21 cellular contexts compared by ENCODE assay signal in genomic region chr21:42797522-42797921, GRCh38.
DNase-seq lines count a peak whose midpoint lies in the region; ATAC-seq and TF ChIP-seq lines count a peak whose summit lies in the region.
"Had no signal": no experiment of that assay in that cellular context is flagged by ENCODE, and none has a peak within 500 bp of the region (broad histone marks: within the 10 kb centered on the region; RNA-seq: fewer than 3 reads in every experiment).

No MANE protein-coding gene starts in this region.

- no peak for TF ChIP-seq CTCF in endodermal cell (conservative IDR thresholded peaks at IDR 0.05)

- peak overlapping the region; percentile 8 for H3K4me3 Mint-ChIP-seq in endodermal cell
- no peak overlapping the region for H3K4me3 Mint-ChIP-seq in activated CD8-positive, alpha-beta memory T cell treated with anti-CD3 and anti-CD28 coated beads, Interleukin-2, amount 10 ng/mL, durations not matched to agents 7 days and 5 days
- H3K4me3 Mint-ChIP-seq: CD8-positive, alpha-beta T cell; GM23338; H9; HFFc6 had no signal

- no peak overlapping the region for H2BK120ac ChIP-seq in trophoblast cell (ENCODE audit: insufficient read depth, low read length, poor library complexity)
- H2BK120ac ChIP-seq in mesenchymal stem cell (ENCODE audit: low read depth, low read length): no peak overlapping the region

- no peaks in the 10 kb centered on the region for H3K9me3 Mint-ChIP-seq in endodermal cell
- H3K9me3 Mint-ChIP-seq in activated CD8-positive, alpha-beta memory T cell treated with anti-CD3 and anti-CD28 coated beads, Interleukin-2, amount 10 ng/mL, durations not matched to agents 7 days and 5 days (ENCODE audit: low read depth): no peaks in the 10 kb centered on the region
- H3K9me3 Mint-ChIP-seq: CD4-positive, CD25-positive, alpha-beta regulatory T cell; CD8-positive, alpha-beta T cell; GM23338; H9; HFFc6 had no signal

- peaks cover 60% of the 10 kb centered on the region for H3K4me1 Mint-ChIP-seq in endodermal cell
- H3K4me1 Mint-ChIP-seq in activated CD8-positive, alpha-beta memory T cell treated with anti-CD3 and anti-CD28 coated beads, Interleukin-2, amount 10 ng/mL, durations not matched to agents 7 days and 5 days: peaks cover 10% of the 10 kb centered on the region

- CTCF ChIA-PET in HEK293T (lab: Yijun Ruan, JAX): no interaction called here
- CTCF ChIA-PET in activated CD8-positive, alpha-beta memory T cell treated with anti-CD3 and anti-CD28 coated beads, Interleukin-2, amount 10 ng/mL, durations not matched to agents 7 days and 5 days (lab: Charles Lee): no interaction called here

- H3K18ac ChIP-seq in trophoblast cell (ENCODE audit: low read length) (no peak overlapping the region), mesenchymal stem cell (ENCODE audit: low read depth in 1 of 2, low read length in 2 of 2) (no peak overlapping the region)

- H3K36me3 Mint-ChIP-seq in endodermal cell (ENCODE audit: low read depth): peaks cover 35% of the 10 kb centered on the region
- peaks cover 2% of the 10 kb centered on the region for H3K36me3 Mint-ChIP-seq in activated CD8-positive, alpha-beta memory T cell treated with anti-CD3 and anti-CD28 coated beads, Interleukin-2, amount 10 ng/mL, durations not matched to agents 7 days and 5 days
- H3K36me3 Mint-ChIP-seq: CD8-positive, alpha-beta T cell had no signal

- H3K79me2 ChIP-seq in trophoblast cell (ENCODE audit: control insufficient read depth, insufficient read depth, low read length, poor library complexity): no peaks in the 10 kb centered on the region

- DNase-seq in HEK293T (ENCODE audit: extremely low spot score): no peak
- DNase-seq in endodermal cell: no peak
- peak; percentile 34 for DNase-seq in islet precursor cell
- DNase-seq in trophoblast cell: no peak
- DNase-seq in amniotic stem cell (lab: John Stamatoyannopoulos, UW): no peak
- no peak for DNase-seq in SJCRH30
- DNase-seq in activated CD8-positive, alpha-beta memory T cell treated with anti-CD3 and anti-CD28 coated beads, Interleukin-2, amount 10 ng/mL, durations not matched to agents 7 days and 5 days: no peak
- no peak for DNase-seq in mesenchymal stem cell
- DNase-seq: Caco-2; CD4-positive, CD25-positive, alpha-beta regulatory T cell; CD8-positive, alpha-beta T cell; DMS153; DND-41; GDM1; H9; HFFc6 had no signal

- no peak overlapping the region for H4K12ac ChIP-seq in trophoblast cell (ENCODE audit: low read depth, low read length)

- H2BK12ac ChIP-seq in trophoblast cell (ENCODE audit: low read length): peak overlapping the region; percentile 17
- H2BK12ac ChIP-seq in mesenchymal stem cell (ENCODE audit: low read length in 2 of 2): no peak overlapping the region

- H3K79me1 ChIP-seq in trophoblast cell (ENCODE audit: low read length) (no peaks in the 10 kb centered on the region), mesenchymal stem cell (replicated peaks; ENCODE audit: low read length, poor library complexity, severe bottlenecking) (no peaks in the 10 kb centered on the region)

- ATAC-seq in activated CD8-positive, alpha-beta memory T cell treated with anti-CD3 and anti-CD28 coated beads, Interleukin-2, amount 10 ng/mL, durations not matched to agents 7 days and 5 days: no peak
- ATAC-seq: CD8-positive, alpha-beta T cell; GM12878; GM23338; HCT116 had no signal

- peak overlapping the region; percentile 63 for H3K27ac Mint-ChIP-seq in endodermal cell
- no peak overlapping the region for H3K27ac Mint-ChIP-seq in activated CD8-positive, alpha-beta memory T cell treated with anti-CD3 and anti-CD28 coated beads, Interleukin-2, amount 10 ng/mL, durations not matched to agents 7 days and 5 days
- H3K27ac Mint-ChIP-seq: CD8-positive, alpha-beta T cell; GM23338; H9; HFFc6 had no signal

- H2AK5ac ChIP-seq in trophoblast cell (ENCODE audit: low read length) (no peak overlapping the region), mesenchymal stem cell (ENCODE audit: low read length, severe bottlenecking) (no peak overlapping the region)

- H3K27me3 ChIP-seq in endodermal cell (ENCODE audit: control insufficient read depth, insufficient read depth, low read length, poor library complexity, severe bottlenecking) (no peaks in the 10 kb centered on the region), trophoblast cell (ENCODE audit: insufficient read depth, low read length) (no peaks in the 10 kb centered on the region), SJCRH30 (0 out of 2 replicates have a peak, but pooled peaks cover 3% of the 10 kb centered on the region), mesenchymal stem cell (ENCODE audit: control insufficient read depth in 1 of 2, insufficient read depth in 1 of 2, low read length in 2 of 2) (peaks cover 19 to 37% of the 10 kb centered on the region in 2 experiments)
- H3K27me3 ChIP-seq: BLaER1 had no signal

- H3K36me3 ChIP-seq in endodermal cell (ENCODE audit: control insufficient read depth, insufficient read depth, low read length) (peaks cover 39% of the 10 kb centered on the region), trophoblast cell (ENCODE audit: control insufficient read depth in 1 of 2, insufficient read depth in 2 of 2, low read length in 2 of 2) (no peaks in the 10 kb centered on the region), SJCRH30 (no peaks in the 10 kb centered on the region), mesenchymal stem cell (ENCODE audit: control insufficient read depth in 1 of 2, insufficient read depth in 2 of 2, low read depth in 1 of 2, low read length in 2 of 2) (no peaks in the 10 kb centered on the region)
- H3K36me3 ChIP-seq: BLaER1 had no signal

- H2AFZ ChIP-seq in trophoblast cell (ENCODE audit: insufficient read depth, low read length, poor library complexity) (no peak overlapping the region), mesenchymal stem cell (ENCODE audit: low read depth, low read length) (no peak overlapping the region)
- H2AFZ ChIP-seq: GM23338 had no signal

- H3K4me2 ChIP-seq in trophoblast cell (ENCODE audit: low read length) (no peak overlapping the region), mesenchymal stem cell (ENCODE audit: low read length, poor library complexity, severe bottlenecking) (no peak overlapping the region)
- H3K4me2 ChIP-seq: BLaER1, GM23338 had no signal

- H3K4ac ChIP-seq in trophoblast cell (ENCODE audit: low read depth, low read length) (no peak overlapping the region), mesenchymal stem cell (ENCODE audit: low read depth in 1 of 2, low read length in 2 of 2) (no peak overlapping the region)

- WGBS in endodermal cell (ENCODE audit: insufficient coverage in 1 of 2, insufficient read length in 1 of 2), 2 experiments: 75 to 85% methylated on average over 7 of the region's 7 CpGs
- no CpG with 5 or more reads among the region's 7 CpGs for whole genome bisulfite sequencing in trophoblast cell (ENCODE audit: extremely low coverage, insufficient coverage, insufficient read length)
- 87% methylated on average over 6 of the region's 7 CpGs for WGBS in mesenchymal stem cell

- peak overlapping the region; percentile 55 for H3K4me3 ChIP-seq in endodermal cell (ENCODE audit: low read length)
- H3K4me3 ChIP-seq in trophoblast cell (ENCODE audit: low read depth, low read length): no peak overlapping the region
- H3K4me3 ChIP-seq in SJCRH30: no peak overlapping the region
- no peak overlapping the region for H3K4me3 ChIP-seq in mesenchymal stem cell (ENCODE audit: insufficient read depth in 1 of 2, low read depth in 1 of 2, low read length in 2 of 2)
- H3K4me3 ChIP-seq: BLaER1, GM12878, GM23338 had no signal

- H3K9me3 ChIP-seq in endodermal cell (ENCODE audit: control insufficient read depth, low read length) (no peaks in the 10 kb centered on the region), trophoblast cell (ENCODE audit: insufficient read depth, low read depth, low read length) (no peaks in the 10 kb centered on the region), SJCRH30 (replicated peaks) (no peaks in the 10 kb centered on the region), mesenchymal stem cell (ENCODE audit: control insufficient read depth, low read length) (no peaks in the 10 kb centered on the region)
- H3K9me3 ChIP-seq: BLaER1, Caco-2 had no signal

- H2BK15ac ChIP-seq in mesenchymal stem cell (ENCODE audit: low read depth, poor library complexity, severe bottlenecking): no peak overlapping the region

- H3K23ac ChIP-seq in trophoblast cell (ENCODE audit: low read length) (no peak overlapping the region), mesenchymal stem cell (ENCODE audit: low read length in 2 of 2) (no peak overlapping the region)

- H3K4me1 ChIP-seq in endodermal cell (ENCODE audit: control insufficient read depth, insufficient read depth, low read length) (peaks cover 6% of the 10 kb centered on the region), trophoblast cell (ENCODE audit: control insufficient read depth in 1 of 2, insufficient read depth in 2 of 2, low read length in 2 of 2) (peaks cover 11 to 14% of the 10 kb centered on the region in 2 experiments), SJCRH30 (no peaks in the 10 kb centered on the region), mesenchymal stem cell (ENCODE audit: control insufficient read depth, insufficient read depth, low read depth, low read length) (peaks cover 2% of the 10 kb centered on the region)

- no peak overlapping the region for H3K14ac ChIP-seq in trophoblast cell (ENCODE audit: low read length)
- H3K14ac ChIP-seq in mesenchymal stem cell (ENCODE audit: low read length in 2 of 2): no peak overlapping the region

- no peaks in the 10 kb centered on the region for H3K27me3 Mint-ChIP-seq in endodermal cell (ENCODE audit: insufficient read depth)
- H3K27me3 Mint-ChIP-seq in activated CD8-positive, alpha-beta memory T cell treated with anti-CD3 and anti-CD28 coated beads, Interleukin-2, amount 10 ng/mL, durations not matched to agents 7 days and 5 days: peaks cover 21% of the 10 kb centered on the region
- H3K27me3 Mint-ChIP-seq: CD4-positive, CD25-positive, alpha-beta regulatory T cell had no signal

- H4K91ac ChIP-seq in trophoblast cell (ENCODE audit: low read depth, low read length): no peak overlapping the region
- no peak overlapping the region for H4K91ac ChIP-seq in mesenchymal stem cell (ENCODE audit: low read length)

- H3K27ac ChIP-seq in endodermal cell (ENCODE audit: low read depth, low read length) (no peak overlapping the region), trophoblast cell (ENCODE audit: low read depth, low read length) (no peak overlapping the region), SJCRH30 (no peak overlapping the region), mesenchymal stem cell (ENCODE audit: low read length, poor library complexity, severe bottlenecking) (no peak overlapping the region)
- H3K27ac ChIP-seq: BLaER1, C4-2B had no signal

- no peak overlapping the region for H4K8ac ChIP-seq in trophoblast cell (ENCODE audit: low read depth, low read length)
- no peak overlapping the region for H4K8ac ChIP-seq in mesenchymal stem cell (ENCODE audit: low read length)

- POLR2A ChIA-PET in HEK293T (lab: Yijun Ruan, JAX): no interaction called here

- peak overlapping the region; percentile 41 for H3K9ac ChIP-seq in endodermal cell (ENCODE audit: extremely low read depth, low read length, poor library complexity, severe bottlenecking)
- H3K9ac ChIP-seq in trophoblast cell (ENCODE audit: low read length): no peak overlapping the region
- no peak overlapping the region for H3K9ac ChIP-seq in mesenchymal stem cell (ENCODE audit: low read length)
- H3K9ac ChIP-seq: BLaER1 had no signal

- H2BK5ac ChIP-seq in trophoblast cell (ENCODE audit: low read depth, low read length, poor library complexity) (no peak overlapping the region), mesenchymal stem cell (ENCODE audit: low read depth, low read length, poor library complexity, severe bottlenecking) (no peak overlapping the region)
